ENCODE assay signal across 26 cellular contexts in genomic region chr4:38865445-38865844, GRCh38. TPM values are rescaled to one million over a fixed set of nuclear protein-coding genes. Genes with fewer than 3 reads are reported as not detected.
DNase-seq lines count a peak whose midpoint lies in the region; ATAC-seq and TF ChIP-seq lines count a peak whose summit lies in the region.
"Had no signal": no experiment of that assay in that cellular context is flagged by ENCODE, and none has a peak within 500 bp of the region (broad histone marks: within the 10 kb centered on the region; RNA-seq: fewer than 3 reads in every experiment).

No MANE protein-coding gene starts in this region.

- in situ Hi-C loops in transverse colon (cut with MboI; ENCODE audit: low pct_ligation_motif_present in 1 of 4, low pct_unique_long_range_greater_than_20kb in 1 of 4, low sequenced_read_pairs in 3 of 4): no loop called here

- peaks cover 23% of the 10 kb centered on the region for H3K27me3 Mint-ChIP-seq in activated CD8-positive, alpha-beta T cell treated with anti-CD3 and anti-CD28 coated beads for 36 hours
- peaks cover 42% of the 10 kb centered on the region for H3K27me3 Mint-ChIP-seq in activated CD8-positive, alpha-beta T cell treated with anti-CD3 and anti-CD28 coated beads, Interleukin-2, amount 10 ng/mL, durations not matched to agents 7 days and 5 days (ENCODE audit: low read depth)

- peaks cover 26% of the 10 kb centered on the region for H3K4me1 ChIP-seq in body of pancreas
- H3K4me1 ChIP-seq in transverse colon: peaks cover 0 to 47% (median 28%) of the 10 kb centered on the region in 4 donors
- H3K4me1 ChIP-seq: breast epithelium had no signal

- H3K27ac Mint-ChIP-seq in activated CD8-positive, alpha-beta T cell treated with anti-CD3 and anti-CD28 coated beads for 36 hours: no peak overlapping the region
- H3K27ac Mint-ChIP-seq in activated CD8-positive, alpha-beta T cell treated with anti-CD3 and anti-CD28 coated beads, Interleukin-2, amount 10 ng/mL, durations not matched to agents 7 days and 5 days: no peak overlapping the region
- H3K27ac Mint-ChIP-seq: activated T-cell treated with anti-CD3 and anti-CD28 coated beads, Interleukin-2, amount 50 U/mL, for 72 hours; CD8-positive, alpha-beta memory T cell had no signal

- ATAC-seq in activated CD8-positive, alpha-beta T cell treated with anti-CD3 and anti-CD28 coated beads for 36 hours: peak; percentile 51
- ATAC-seq in activated CD8-positive, alpha-beta T cell treated with anti-CD3 and anti-CD28 coated beads, Interleukin-2, amount 10 ng/mL, durations not matched to agents 7 days and 5 days: no peak
- ATAC-seq in body of pancreas (no peak), omental fat pad (ENCODE audit: low FRiP score) (no peak)
- ATAC-seq: activated T-cell treated with anti-CD3 and anti-CD28 coated beads, Interleukin-2, amount 50 U/mL, for 72 hours; Panc1 had no signal

- no peaks in the 10 kb centered on the region for H3K9me3 Mint-ChIP-seq in activated CD8-positive, alpha-beta T cell treated with anti-CD3 and anti-CD28 coated beads for 36 hours
- no peaks in the 10 kb centered on the region for H3K9me3 Mint-ChIP-seq in activated CD8-positive, alpha-beta T cell treated with anti-CD3 and anti-CD28 coated beads, Interleukin-2, amount 10 ng/mL, durations not matched to agents 7 days and 5 days (ENCODE audit: insufficient read depth)
- H3K9me3 Mint-ChIP-seq: activated T-cell treated with anti-CD3 and anti-CD28 coated beads, Interleukin-2, amount 50 U/mL, for 72 hours had no signal

- no peaks in the 10 kb centered on the region for H3K9me3 ChIP-seq in body of pancreas
- H3K9me3 ChIP-seq in transverse colon: no peaks in the 10 kb centered on the region
- H3K9me3 ChIP-seq: breast epithelium, tibial artery had no signal

- no peak overlapping the region for H3K4me3 Mint-ChIP-seq in activated CD8-positive, alpha-beta T cell treated with anti-CD3 and anti-CD28 coated beads for 36 hours
- no peak overlapping the region for H3K4me3 Mint-ChIP-seq in activated CD8-positive, alpha-beta T cell treated with anti-CD3 and anti-CD28 coated beads, Interleukin-2, amount 10 ng/mL, durations not matched to agents 7 days and 5 days
- H3K4me3 Mint-ChIP-seq: activated T-cell treated with anti-CD3 and anti-CD28 coated beads, Interleukin-2, amount 50 U/mL, for 72 hours had no signal

- no peaks in the 10 kb centered on the region for H3K36me3 Mint-ChIP-seq in activated CD8-positive, alpha-beta T cell treated with anti-CD3 and anti-CD28 coated beads for 36 hours (ENCODE audit: low read depth)
- no peaks in the 10 kb centered on the region for H3K36me3 Mint-ChIP-seq in activated CD8-positive, alpha-beta T cell treated with anti-CD3 and anti-CD28 coated beads, Interleukin-2, amount 10 ng/mL, durations not matched to agents 7 days and 5 days (ENCODE audit: low read depth)

- intact Hi-C loops in activated CD8-positive, alpha-beta T cell treated with anti-CD3 and anti-CD28 coated beads for 36 hours (cut with micrococcal nuclease): no loop called here
- intact Hi-C loops in body of pancreas (cut with DNase I) (no loop called here), transverse colon (cut with DNase I; ENCODE audit: low total_unique reads) (no loop called here)

- no peak overlapping the region for H3K4me3 ChIP-seq in body of pancreas
- H3K4me3 ChIP-seq in transverse colon: no peak overlapping the region
- H3K4me3 ChIP-seq: breast epithelium, lung, tibial artery had no signal

- peak; percentile 16 for DNase-seq in activated CD8-positive, alpha-beta T cell treated with anti-CD3 and anti-CD28 coated beads for 36 hours
- no peak for DNase-seq in activated CD8-positive, alpha-beta T cell treated with anti-CD3 and anti-CD28 coated beads, Interleukin-2, amount 10 ng/mL, durations not matched to agents 7 days and 5 days
- peak; percentile 24 to 56 (median 44) for DNase-seq in body of pancreas
- DNase-seq in mucosa of gallbladder (ENCODE audit: low spot score): peak; percentile 14
- peak; percentile 61 for DNase-seq in transverse colon
- DNase-seq in HEK293T (ENCODE audit: extremely low spot score): no peak
- no peak for DNase-seq in UCSD-AML1 (lab: John Stamatoyannopoulos, UW; ENCODE audit: unreplicated experiment)
- DNase-seq in omental fat pad (ENCODE audit: low spot score): no peak
- DNase-seq: activated CD4-positive, alpha-beta T cell treated with anti-CD3 and anti-CD28 coated beads for 48 hours; activated naive CD4-positive, alpha-beta T cell treated with Interleukin-2 at 50 U/mL for 16 hours; activated T-cell treated with anti-CD3 and anti-CD28 coated beads, Interleukin-2, amount 50 U/mL, for 72 hours; AML-193; amygdala; CD8-positive, alpha-beta memory T cell; effector CD4-positive, alpha-beta T cell; glutamatergic neuron; islet precursor cell; NCI-H1694; NK-92 treated with Interleukin-12 subunit alpha and Interleukin-12 subunit beta, amount 100 ng/mL, for 24 hours; SHP77; tibial artery had no signal

- H3K27me3 ChIP-seq in body of pancreas (no peaks in the 10 kb centered on the region), transverse colon (no peaks in the 10 kb centered on the region)
- H3K27me3 ChIP-seq: breast epithelium, tibial artery had no signal

- H3K27ac ChIP-seq in body of pancreas (peak overlapping the region; percentile 29 to 62 (median 58)), transverse colon (peak overlapping the region; percentile 81 to 97 (median 88))
- H3K27ac ChIP-seq: breast epithelium, epithelial cell of prostate, tibial artery, VCaP had no signal

- CTCF ChIA-PET in activated CD8-positive, alpha-beta T cell treated with anti-CD3 and anti-CD28 coated beads for 36 hours (lab: Charles Lee): interaction anchor here (1.1 to 2.2 kb wide), 4 partner anchors 9 to 106 kb away, joined by 3 to 9 read pairs (median 6); no protein-coding TSS in a partner anchor
- CTCF ChIA-PET in activated CD8-positive, alpha-beta T cell treated with anti-CD3 and anti-CD28 coated beads, Interleukin-2, amount 10 ng/mL, durations not matched to agents 7 days and 5 days (lab: Charles Lee): interaction anchor here (0.6 to 2.2 kb wide), 3 partner anchors 20 to 1976 kb away, joined by 3 to 4 read pairs (median 3); no protein-coding TSS in a partner anchor
- CTCF ChIA-PET in HEK293T (lab: Yijun Ruan, JAX): interaction anchor here (0.6 kb wide), 1 partner anchor 61 kb away, joined by 3 read pairs; no protein-coding TSS in a partner anchor

- WGBS in body of pancreas, 2 donors: 30 to 34% methylated on average over 6 of the region's 6 CpGs
- WGBS in transverse colon (ENCODE audit: low coverage in 1 of 2), 2 donors: 42 to 75% methylated on average over 2 to 6 of the region's 6 CpGs

- POLR2A ChIA-PET in activated CD8-positive, alpha-beta T cell treated with anti-CD3 and anti-CD28 coated beads for 36 hours (lab: Charles Lee): no interaction called here
- POLR2A ChIA-PET in activated CD8-positive, alpha-beta T cell treated with anti-CD3 and anti-CD28 coated beads, Interleukin-2, amount 10 ng/mL, durations not matched to agents 7 days and 5 days (lab: Charles Lee): no interaction called here
- POLR2A ChIA-PET in HEK293T (lab: Yijun Ruan, JAX): no interaction called here

- no peak for TF ChIP-seq EP300 in transverse colon (IDR thresholded peaks at IDR 0.05; ENCODE audit: low read depth)

- peaks cover 13% of the 10 kb centered on the region for H3K4me1 Mint-ChIP-seq in activated CD8-positive, alpha-beta T cell treated with anti-CD3 and anti-CD28 coated beads for 36 hours (ENCODE audit: low read depth)
- peaks cover 30% of the 10 kb centered on the region for H3K4me1 Mint-ChIP-seq in activated CD8-positive, alpha-beta T cell treated with anti-CD3 and anti-CD28 coated beads, Interleukin-2, amount 10 ng/mL, durations not matched to agents 7 days and 5 days (ENCODE audit: low read depth)

- peak in 2 of 3 donors; percentile 13 to 23 for TF ChIP-seq POLR2A in body of pancreas (IDR thresholded peaks at IDR 0.05)
- peak; percentile 43 for TF ChIP-seq POLR2A in transverse colon (IDR thresholded peaks at IDR 0.05)

- H3K36me3 ChIP-seq in body of pancreas (replicated peaks in 1 of 2; ENCODE audit: insufficient read depth in 1 of 2, low read depth in 2 of 2): no peaks in the 10 kb centered on the region
- no peaks in the 10 kb centered on the region for H3K36me3 ChIP-seq in transverse colon
- H3K36me3 ChIP-seq: breast epithelium, tibial artery had no signal

- no peak for TF ChIP-seq CTCF in activated CD8-positive, alpha-beta T cell treated with anti-CD3 and anti-CD28 coated beads for 36 hours (IDR thresholded peaks at IDR 0.05)
- TF ChIP-seq CTCF in body of pancreas (IDR thresholded peaks at IDR 0.05) (no peak), transverse colon (IDR thresholded peaks at IDR 0.05) (no peak), omental fat pad (IDR thresholded peaks at IDR 0.05) (no peak)

TF ChIP-seq in HEK293T, 16 proteins besides CTCF, POLR2A, EP300 and RAD21:
- TF ChIP-seq ZNF384 (IDR thresholded peaks at IDR 0.05) (no peak), SUZ12 (IDR thresholded peaks at IDR 0.05) (no peak), ARNT (IDR thresholded peaks at IDR 0.05) (no peak), FOXM1 (IDR thresholded peaks at IDR 0.05; ENCODE audit: borderline replicate concordance) (no peak), LEF1 (IDR thresholded peaks at IDR 0.05; ENCODE audit: borderline replicate concordance) (no peak), HDGF (IDR thresholded peaks at IDR 0.05; ENCODE audit: borderline replicate concordance) (no peak), NFRKB (IDR thresholded peaks at IDR 0.05) (no peak), ELF4 (IDR thresholded peaks at IDR 0.05) (no peak)

RNA-seq across cellular contexts. Expression of gene FAM114A1, which starts 2.2 kb away (rescaled TPM):
- total RNA-seq in activated CD8-positive, alpha-beta T cell treated with anti-CD3 and anti-CD28 coated beads for 36 hours: under 1 TPM; 0.16 to 0.20 TPM
- under 1 TPM; 0.50 to 0.60 TPM for total RNA-seq in activated CD8-positive, alpha-beta T cell treated with anti-CD3 and anti-CD28 coated beads, Interleukin-2, amount 10 ng/mL, durations not matched to agents 7 days and 5 days
- total RNA-seq in body of pancreas (10 to 100 TPM; 30.6 to 43.2 TPM), mucosa of gallbladder (80.6 TPM), transverse colon (100 to 1,000 TPM in 3 of 4 donors, 10 to 100 TPM in 1; 52.4 to 121 (median 115) TPM), omental fat pad (100 to 1,000 TPM in 2 of 4 donors, 10 to 100 TPM in 2; 59.8 to 132 (median 103) TPM)

RNA-seq across cellular contexts. Expression of gene TLR6, which starts 8.8 kb away (rescaled TPM):
- 1 to 10 TPM; 1.6 to 2.0 TPM for total RNA-seq in activated CD8-positive, alpha-beta T cell treated with anti-CD3 and anti-CD28 coated beads for 36 hours
- total RNA-seq in activated CD8-positive, alpha-beta T cell treated with anti-CD3 and anti-CD28 coated beads, Interleukin-2, amount 10 ng/mL, durations not matched to agents 7 days and 5 days: 1 to 10 TPM; 3.1 to 3.2 TPM
- 1 to 10 TPM in 1 of 2 donors, under 1 TPM in 1; 0.99 to 1.8 TPM for total RNA-seq in body of pancreas
- total RNA-seq in mucosa of gallbladder: 4.3 TPM
- 1 to 10 TPM; 1.6 to 5.9 (median 3.3) TPM for total RNA-seq in transverse colon
- 1 to 10 TPM; 4.6 to 9.6 (median 7.1) TPM for total RNA-seq in omental fat pad

Comparison
In these comparisons a context has a peak if more than half of its experiments do, and no peak if none do; other contexts are left out.
1. DNase-seq: peak in activated CD8-positive, alpha-beta T cell treated with anti-CD3 and anti-CD28 coated beads for 36 hours (single experiment), body of pancreas (4 of 4), mucosa of gallbladder (single experiment) and transverse colon (single experiment); none in activated CD8-positive, alpha-beta T cell treated with anti-CD3 and anti-CD28 coated beads, Interleukin-2, amount 10 ng/mL, durations not matched to agents 7 days and 5 days (single experiment), HEK293T (single experiment), UCSD-AML1 (single experiment) and omental fat pad (single experiment).
2. RNA of gene FAM114A1, which starts 2.2 kb away (total RNA-seq): 59.8 to 132 TPM in omental fat pad, 52.4 to 121 TPM in transverse colon, 80.6 TPM in mucosa of gallbladder (single experiment) and 30.6 to 43.2 TPM in body of pancreas; 0.50 to 0.60 TPM in activated CD8-positive, alpha-beta T cell treated with anti-CD3 and anti-CD28 coated beads, Interleukin-2, amount 10 ng/mL, durations not matched to agents 7 days and 5 days and 0.16 to 0.20 TPM in activated CD8-positive, alpha-beta T cell treated with anti-CD3 and anti-CD28 coated beads for 36 hours; every median in the first group is over 10 times any median in the second.